ENCODE assay signal across 9 cellular contexts in genomic region chr10:14742815-14743214, GRCh38. TPM values are rescaled to one million over a fixed set of nuclear protein-coding genes. Genes with fewer than 3 reads are reported as not detected.
DNase-seq lines count a peak whose midpoint lies in the region; ATAC-seq, FAIRE-seq and TF ChIP-seq lines count a peak whose summit lies in the region.
"Had no signal": no experiment of that assay in that cellular context is flagged by ENCODE, and none has a peak within 500 bp of the region (broad histone marks: within the 10 kb centered on the region; RNA-seq: fewer than 3 reads in every experiment).

No MANE protein-coding gene starts in this region.

- peaks cover 5% of the 10 kb centered on the region; the same call in 1 of the 2 replicates for H3K9me3 ChIP-seq in DOHH2 (ENCODE audit: control insufficient read depth, insufficient read depth, low read length)
- H3K9me3 ChIP-seq in K562 (replicated peaks; ENCODE audit: control insufficient read depth, insufficient read depth, low read depth, low read length) = no peaks in the 10 kb centered on the region
- no peaks in the 10 kb centered on the region for H3K9me3 ChIP-seq in transverse colon
- no peaks in the 10 kb centered on the region for H3K9me3 ChIP-seq in SK-N-SH

- H3K36me3 ChIP-seq in DOHH2 (ENCODE audit: control insufficient read depth, low read length) (peaks cover 14% of the 10 kb centered on the region), K562 (ENCODE audit: control insufficient read depth, insufficient read depth, low read length) (no peaks in the 10 kb centered on the region), transverse colon (no peaks in the 10 kb centered on the region), SK-N-SH (replicated peaks in 1 of 2; ENCODE audit: control insufficient read depth in 1 of 2, insufficient read depth in 2 of 2, low read length in 1 of 2) (no peaks in the 10 kb centered on the region)

- 0% methylated on average over 3 of the region's 3 CpGs for WGBS in K562 (ENCODE audit: insufficient coverage, low coverage, missing lambda C conversion rate)
- WGBS in transverse colon (ENCODE audit: low coverage in 1 of 2), 2 donors = 30 to 32% methylated on average over 3 of the region's 3 CpGs
- WGBS in SK-N-SH (ENCODE audit: low lambda C conversion rate) = 30% methylated on average over 3 of the region's 3 CpGs

- in situ Hi-C loops in K562 (cut with MboI) = no loop called here
- in situ Hi-C loops in transverse colon (cut with MboI; ENCODE audit: low pct_ligation_motif_present in 1 of 4, low pct_unique_long_range_greater_than_20kb in 1 of 4, low sequenced_read_pairs in 3 of 4) = no loop called here

- peaks cover 4% of the 10 kb centered on the region for H3K79me2 ChIP-seq in DOHH2 (ENCODE audit: control insufficient read depth, low read length)
- no peaks in the 10 kb centered on the region for H3K79me2 ChIP-seq in K562 (ENCODE audit: control insufficient read depth, insufficient read depth, low read length)
- H3K79me2 ChIP-seq in SK-N-SH (ENCODE audit: insufficient read depth) = no peaks in the 10 kb centered on the region

- H3K4me3 ChIP-seq in DOHH2 (ENCODE audit: low read length) (peak overlapping the region; percentile 66), K562 (no peak overlapping the region), transverse colon (no peak overlapping the region), SK-N-SH (ENCODE audit: low read depth in 2 of 2, low read length in 1 of 2) (no peak overlapping the region), dorsolateral prefrontal cortex (no peak overlapping the region)

- H3K9me2 ChIP-seq in DOHH2 (replicated peaks; ENCODE audit: control insufficient read depth, low read length) = no peaks in the 10 kb centered on the region
- H3K9me2 ChIP-seq in SK-N-SH = no peaks in the 10 kb centered on the region

- TF ChIP-seq RAD21 in K562 (CRISPR knock-in tag; conservative IDR thresholded peaks at IDR 0.05 in 1 of 2, IDR thresholded peaks at IDR 0.05 in 1 of 2) (no peak), SK-N-SH (IDR thresholded peaks at IDR 0.05; ENCODE audit: low read length) (no peak)

- H3K27ac ChIP-seq in DOHH2 (ENCODE audit: low read depth, low read length) = peak overlapping the region; percentile 99
- H3K27ac ChIP-seq in K562 (ENCODE audit: extremely low read depth, low read depth, low read length) = no peak overlapping the region
- peak overlapping the region in 1 of 4 donors; percentile 36 for H3K27ac ChIP-seq in transverse colon
- no peak overlapping the region for H3K27ac ChIP-seq in SK-N-SH (ENCODE audit: low read depth in 2 of 2, low read length in 1 of 2)
- no peak overlapping the region for H3K27ac ChIP-seq in dorsolateral prefrontal cortex

- H2AFZ ChIP-seq in K562 (ENCODE audit: low read depth, low read length) (no peak overlapping the region), SK-N-SH (ENCODE audit: low read depth) (no peak overlapping the region)

- H3K4me2 ChIP-seq in DOHH2 (ENCODE audit: low read length) (peak overlapping the region; percentile 80), K562 (ENCODE audit: insufficient read depth, low read length) (no peak overlapping the region), SK-N-SH (no peak overlapping the region)

- BruUV-seq in K562 (replicated peaks; lab: Mats Ljungman, UMichigan) = no TSS peak

- H3K4me1 ChIP-seq in DOHH2 (ENCODE audit: control insufficient read depth, low read length) = peaks cover 100% of the 10 kb centered on the region
- no peaks in the 10 kb centered on the region for H3K4me1 ChIP-seq in K562 (replicated peaks in 1 of 2; ENCODE audit: control insufficient read depth in 2 of 2, insufficient read depth in 2 of 2, low read length in 2 of 2)
- H3K4me1 ChIP-seq in transverse colon = peaks cover 3 to 17% (median 7%) of the 10 kb centered on the region in 4 donors
- no peaks in the 10 kb centered on the region for H3K4me1 ChIP-seq in SK-N-SH (ENCODE audit: control insufficient read depth in 1 of 2, insufficient read depth in 2 of 2, low read depth in 1 of 2, low read length in 1 of 2)

- TF ChIP-seq EP300 in K562 (IDR thresholded peaks at IDR 0.05; ENCODE audit: low read length) (no peak), transverse colon (IDR thresholded peaks at IDR 0.05; ENCODE audit: low read depth) (no peak), SK-N-SH (IDR thresholded peaks at IDR 0.05; ENCODE audit: borderline replicate concordance in 1 of 2, low read depth in 1 of 2, low read length in 1 of 2) (no peak)

- H4K20me1 ChIP-seq in DOHH2 (ENCODE audit: control insufficient read depth, insufficient read depth, low read depth, low read length) (no peaks in the 10 kb centered on the region), K562 (replicated peaks; ENCODE audit: control insufficient read depth, insufficient read depth, low read length) (no peaks in the 10 kb centered on the region), SK-N-SH (ENCODE audit: insufficient read depth) (no peaks in the 10 kb centered on the region)

- H3K27me3 ChIP-seq in DOHH2 (ENCODE audit: control insufficient read depth, low read length) (no peaks in the 10 kb centered on the region), K562 (ENCODE audit: control insufficient read depth in 2 of 2, insufficient read depth in 2 of 2, low read length in 2 of 2) (peaks cover 0 to 16% of the 10 kb centered on the region in 2 experiments; a peak in 2 of 5 replicates), transverse colon (no peaks in the 10 kb centered on the region), SK-N-SH (ENCODE audit: insufficient read depth) (no peaks in the 10 kb centered on the region), dorsolateral prefrontal cortex (no peaks in the 10 kb centered on the region)

- no peaks in the 10 kb centered on the region for H3K9me1 ChIP-seq in K562 (ENCODE audit: control insufficient read depth, insufficient read depth, low read length)

- H3K9ac ChIP-seq in K562 (ENCODE audit: insufficient read depth in 1 of 2, low read depth in 2 of 2, low read length in 2 of 2) (no peak overlapping the region), SK-N-SH (no peak overlapping the region)

- TF ChIP-seq POLR2A in K562 (conservative IDR thresholded peaks at IDR 0.05) = no peak
- no peak for TF ChIP-seq POLR2A in transverse colon (IDR thresholded peaks at IDR 0.05)

- intact Hi-C loops in K562 (cut with micrococcal nuclease) = no loop called here
- intact Hi-C loops in transverse colon (cut with DNase I; ENCODE audit: low total_unique reads) = no loop called here
- intact Hi-C loops in dorsolateral prefrontal cortex (cut with DNase I) = no loop called here

- ATAC-seq in GM19438 (IDR thresholded peaks at IDR 0.05; ENCODE audit: low read depth, unreplicated experiment) (peak; percentile 87), HG03378 (IDR thresholded peaks at IDR 0.05; ENCODE audit: unreplicated experiment) (peak; percentile 88), K562 (no peak)

- H3F3A ChIP-seq in DOHH2 (ENCODE audit: control insufficient read depth, insufficient read depth) = peaks cover 29% of the 10 kb centered on the region
- no peaks in the 10 kb centered on the region for H3F3A ChIP-seq in SK-N-SH (replicated peaks; ENCODE audit: insufficient read depth)

- no peak for TF ChIP-seq CTCF in DOHH2 (IDR thresholded peaks at IDR 0.05; ENCODE audit: low read depth, low read length, poor library complexity, severe bottlenecking)
- no peak for TF ChIP-seq CTCF in K562 (IDR thresholded peaks at IDR 0.05 in 2 of 3, conservative IDR thresholded peaks at IDR 0.05 in 1 of 3; ENCODE audit: insufficient read depth in 2 of 3, low read depth in 1 of 3, low read length in 3 of 3)
- TF ChIP-seq CTCF in transverse colon (IDR thresholded peaks at IDR 0.05) = no peak
- no peak for TF ChIP-seq CTCF in SK-N-SH (IDR thresholded peaks at IDR 0.05)
- no peak for TF ChIP-seq CTCF in dorsolateral prefrontal cortex (IDR thresholded peaks at IDR 0.05 in 54 of 56, conservative IDR thresholded peaks at IDR 0.05 in 2 of 56; ENCODE audit: low read depth in 1 of 56, partially characterized antibody in 56 of 56)

- DNase-seq in K562 (ENCODE audit: extremely low read depth in 1 of 4, low spot score in 3 of 4) (no peak), transverse colon (no peak), SK-N-SH (no peak), dorsolateral prefrontal cortex (no peak), amygdala (lab: John Stamatoyannopoulos, UW) (no peak)
- DNase-seq: SHP77 had no signal

- POLR2A ChIA-PET in K562 (lab: Yijun Ruan, JAX) = interaction anchor here (1.4 kb wide), 1 partner anchor 56 kb away, joined by 4 read pairs; no protein-coding TSS in a partner anchor
- POLR2A ChIA-PET in SK-N-SH (lab: Yijun Ruan, JAX) = no interaction called here

- CTCF ChIA-PET in K562 (lab: Yijun Ruan, JAX; ENCODE audit: low intra/inter-chr PET ratio) (interaction anchor here (0.6 kb wide), 1 partner anchor 119 kb away, joined by 3 read pairs; no protein-coding TSS in a partner anchor), SK-N-SH (lab: Yijun Ruan, JAX) (interaction anchor here (1.1 kb wide), 1 partner anchor 10 kb away, joined by 4 read pairs; no protein-coding TSS in a partner anchor)

- FAIRE-seq in K562 (lab: Jason Lieb, UNC) = no peak

RNA-seq across cellular contexts. Expression of gene FAM107B, which starts 31.9 kb away (rescaled TPM):
- 0.28 and 0.49 TPM in 2 replicates for total RNA-seq in K562 (2011; cell fraction: chromatin; rRNA removed; ENCODE audit: low replicate concordance)
- not detected in 2 replicates for total RNA-seq in K562 (2011; cell fraction: nucleolus; rRNA removed)
- 0.31 and 0.37 TPM in 2 replicates for total RNA-seq in K562 (2011; cell fraction: nucleoplasm; rRNA removed)
- 0.82 and 2.8 TPM in 2 replicates for total RNA-seq in K562 (2014; rRNA removed)
- total RNA-seq in K562 (2014; rRNA removed; fragmentation: Illumina TruSeq; extraction: Trizol) = 1.8 and 2.0 TPM in 2 replicates
- total RNA-seq in K562 (2015; rRNA removed; fragmentation: Illumina TruSeq; extraction: Trizol) = 0.94 and 1.5 TPM in 2 replicates
- total RNA-seq in K562 (2021) = 2.0 and 2.3 TPM in 2 replicates
- 0.39 and 0.40 TPM in 2 replicates for polyA plus RNA-seq in K562 (2011; rRNA removed)
- 0.09 and 0.29 TPM in 2 replicates for polyA plus RNA-seq in K562 (2011; cell fraction: cytosol; rRNA removed)
- 0.07 and 0.11 TPM in 2 replicates for polyA plus RNA-seq in K562 (2011; cell fraction: nucleus; rRNA removed)
- 0.90 and 13.2 TPM in 2 replicates for polyA plus RNA-seq in K562 (2012)
- polyA plus RNA-seq in K562 (2014; fragmentation: Illumina TruSeq; extraction: Trizol) = 1.9 and 2.0 TPM in 2 replicates
- polyA plus RNA-seq in K562 (2014; fragmentation: Nextera tagmentation; extraction: Ambion mirVana) = under 1 TPM; 0.48 TPM
- polyA plus RNA-seq in K562 (2014; rRNA removed) = 1.1 and 1.4 TPM in 2 replicates
- 0.32 and 0.63 TPM in 2 replicates for polyA minus RNA-seq in K562 (2011; rRNA and poly(A)+ RNA removed)
- polyA minus RNA-seq in K562 (2011; cell fraction: cytosol; rRNA and poly(A)+ RNA removed) = not detected in 2 replicates
- not detected in 2 replicates for polyA minus RNA-seq in K562 (2011; cell fraction: nucleus; rRNA and poly(A)+ RNA removed)
- total RNA-seq in transverse colon = 10 to 100 TPM; 23.9 to 71.0 (median 52.8) TPM
- polyA plus RNA-seq in SK-N-SH (2012; rRNA removed) = 1.0 and 1.3 TPM in 2 replicates
- 2.2 TPM in 2 replicates for polyA plus RNA-seq in SK-N-SH (2012; cell fraction: cytosol; rRNA removed)
- polyA plus RNA-seq in SK-N-SH (2012; cell fraction: nucleus; rRNA removed) = 0.55 and 0.59 TPM in 2 replicates
- 100 to 1,000 TPM in 42 of 120 experiments, 10 to 100 TPM in 78; 22.2 to 435 (median 82.2) TPM for total RNA-seq in dorsolateral prefrontal cortex

Comparison
In these comparisons a context has a peak if more than half of its experiments do, and no peak if none do; other contexts are left out.
1. RNA of gene FAM107B, which starts 31.9 kb away (total RNA-seq): 22.2 to 435 TPM in dorsolateral prefrontal cortex and 23.9 to 71.0 TPM in transverse colon; 0.28 to 2.8 TPM in K562; every median in the first group is over 4 times any median in the second.